Comparison of ENCODE assay signal across 1 cellular context in the genomic region with DNA sequence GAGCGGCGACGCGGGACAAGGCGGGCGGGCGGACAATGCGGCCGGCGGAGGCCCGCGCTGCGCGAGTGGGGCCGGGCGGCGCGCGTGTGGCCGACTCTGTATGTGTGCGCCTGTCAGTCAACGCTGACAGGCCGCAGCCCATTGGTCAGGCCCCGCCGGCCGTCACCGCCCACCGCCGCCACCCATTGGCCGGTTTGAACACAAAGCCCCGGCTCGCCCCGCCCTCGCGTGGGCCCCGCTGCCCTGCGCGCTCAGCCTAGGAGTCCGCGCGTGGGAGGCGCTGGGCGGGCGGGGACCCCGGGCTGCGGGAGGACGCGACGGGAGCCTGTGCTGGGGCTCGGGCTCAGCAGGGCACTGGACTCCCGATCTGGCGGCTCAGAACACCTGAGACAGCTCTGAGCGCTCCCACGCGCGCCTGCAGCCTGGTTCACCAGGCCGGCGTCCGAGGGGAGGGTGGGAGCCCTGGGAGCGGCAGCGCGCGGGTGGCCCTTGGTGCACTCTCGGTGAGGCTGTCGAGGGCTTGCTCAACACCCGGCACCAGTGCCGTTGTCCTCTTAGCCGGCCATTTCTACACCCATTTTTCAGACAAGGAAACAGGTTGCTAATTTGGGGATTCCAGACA.
TF ChIP-seq lines count a peak whose summit lies in the region.

A gene with protein sequence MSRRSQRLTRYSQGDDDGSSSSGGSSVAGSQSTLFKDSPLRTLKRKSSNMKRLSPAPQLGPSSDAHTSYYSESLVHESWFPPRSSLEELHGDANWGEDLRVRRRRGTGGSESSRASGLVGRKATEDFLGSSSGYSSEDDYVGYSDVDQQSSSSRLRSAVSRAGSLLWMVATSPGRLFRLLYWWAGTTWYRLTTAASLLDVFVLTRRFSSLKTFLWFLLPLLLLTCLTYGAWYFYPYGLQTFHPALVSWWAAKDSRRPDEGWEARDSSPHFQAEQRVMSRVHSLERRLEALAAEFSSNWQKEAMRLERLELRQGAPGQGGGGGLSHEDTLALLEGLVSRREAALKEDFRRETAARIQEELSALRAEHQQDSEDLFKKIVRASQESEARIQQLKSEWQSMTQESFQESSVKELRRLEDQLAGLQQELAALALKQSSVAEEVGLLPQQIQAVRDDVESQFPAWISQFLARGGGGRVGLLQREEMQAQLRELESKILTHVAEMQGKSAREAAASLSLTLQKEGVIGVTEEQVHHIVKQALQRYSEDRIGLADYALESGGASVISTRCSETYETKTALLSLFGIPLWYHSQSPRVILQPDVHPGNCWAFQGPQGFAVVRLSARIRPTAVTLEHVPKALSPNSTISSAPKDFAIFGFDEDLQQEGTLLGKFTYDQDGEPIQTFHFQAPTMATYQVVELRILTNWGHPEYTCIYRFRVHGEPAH (minus strand): TSS at position 88 of the 622 bp plus-strand sequence. CDS start 3,370 bp downstream, outside the sequence.

TF ChIP-seq in HEK293, 187 proteins besides CTCF, POLR2A, EP300 and RAD21 (continued from another document):
- TF ChIP-seq, protein P1, sequence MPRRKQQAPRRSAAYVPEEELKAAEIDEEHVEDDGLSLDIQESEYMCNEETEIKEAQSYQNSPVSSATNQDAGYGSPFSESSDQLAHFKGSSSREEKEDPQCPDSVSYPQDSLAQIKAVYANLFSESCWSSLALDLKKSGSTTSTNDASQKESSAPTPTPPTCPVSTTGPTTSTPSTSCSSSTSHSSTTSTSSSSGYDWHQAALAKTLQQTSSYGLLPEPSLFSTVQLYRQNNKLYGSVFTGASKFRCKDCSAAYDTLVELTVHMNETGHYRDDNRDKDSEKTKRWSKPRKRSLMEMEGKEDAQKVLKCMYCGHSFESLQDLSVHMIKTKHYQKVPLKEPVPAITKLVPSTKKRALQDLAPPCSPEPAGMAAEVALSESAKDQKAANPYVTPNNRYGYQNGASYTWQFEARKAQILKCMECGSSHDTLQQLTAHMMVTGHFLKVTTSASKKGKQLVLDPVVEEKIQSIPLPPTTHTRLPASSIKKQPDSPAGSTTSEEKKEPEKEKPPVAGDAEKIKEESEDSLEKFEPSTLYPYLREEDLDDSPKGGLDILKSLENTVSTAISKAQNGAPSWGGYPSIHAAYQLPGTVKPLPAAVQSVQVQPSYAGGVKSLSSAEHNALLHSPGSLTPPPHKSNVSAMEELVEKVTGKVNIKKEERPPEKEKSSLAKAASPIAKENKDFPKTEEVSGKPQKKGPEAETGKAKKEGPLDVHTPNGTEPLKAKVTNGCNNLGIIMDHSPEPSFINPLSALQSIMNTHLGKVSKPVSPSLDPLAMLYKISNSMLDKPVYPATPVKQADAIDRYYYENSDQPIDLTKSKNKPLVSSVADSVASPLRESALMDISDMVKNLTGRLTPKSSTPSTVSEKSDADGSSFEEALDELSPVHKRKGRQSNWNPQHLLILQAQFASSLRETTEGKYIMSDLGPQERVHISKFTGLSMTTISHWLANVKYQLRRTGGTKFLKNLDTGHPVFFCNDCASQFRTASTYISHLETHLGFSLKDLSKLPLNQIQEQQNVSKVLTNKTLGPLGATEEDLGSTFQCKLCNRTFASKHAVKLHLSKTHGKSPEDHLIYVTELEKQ (tag by site-specific recombination; IDR thresholded peaks at IDR 0.05; ENCODE audit: borderline replicate concordance) = 0 out of 2 replicates have a peak, but pooled peaks have one; percentile 28
- TF ChIP-seq SP7 (tag by site-specific recombination; IDR thresholded peaks at IDR 0.05) (peak; percentile 60), ZBTB8A (tag by site-specific recombination; IDR thresholded peaks at IDR 0.05) (peak; percentile 98), KLF8 (tag by site-specific recombination; IDR thresholded peaks at IDR 0.05) (peak; percentile 34; the same call in 1 of the 2 replicates), MZF1 (tag by site-specific recombination; IDR thresholded peaks at IDR 0.05; ENCODE audit: borderline replicate concordance) (no peak), ZNF747 (tag by site-specific recombination; IDR thresholded peaks at IDR 0.05) (no peak), ZNF777 (tag by site-specific recombination; IDR thresholded peaks at IDR 0.05; ENCODE audit: borderline replicate concordance) (no peak; the same call in 1 of the 2 replicates), ZBTB1 (tag by site-specific recombination; IDR thresholded peaks at IDR 0.05) (no peak), ZNF596 (tag by site-specific recombination; IDR thresholded peaks at IDR 0.05) (no peak), GLI2 (tag by site-specific recombination; IDR thresholded peaks at IDR 0.05; ENCODE audit: borderline replicate concordance, low read depth) (no peak), ZBTB48 (tag by site-specific recombination; IDR thresholded peaks at IDR 0.05) (no peak), ZNF561 (tag by site-specific recombination; IDR thresholded peaks at IDR 0.05; ENCODE audit: borderline replicate concordance) (no peak; the same call in 1 of the 2 replicates), ZNF274 (IDR thresholded peaks at IDR 0.05; ENCODE audit: low read length) (no peak), ZNF274 (tag by site-specific recombination; IDR thresholded peaks at IDR 0.05; ENCODE audit: borderline replicate concordance) (no peak), ZNF626 (tag by site-specific recombination; IDR thresholded peaks at IDR 0.05) (no peak), BCL11A (tag by site-specific recombination; IDR thresholded peaks at IDR 0.05; ENCODE audit: low read depth) (no peak), ZSCAN23 (tag by site-specific recombination; IDR thresholded peaks at IDR 0.05) (no peak), YY2 (tag by site-specific recombination; IDR thresholded peaks at IDR 0.05) (no peak), ZSCAN30 (tag by site-specific recombination; IDR thresholded peaks at IDR 0.05) (no peak), ZNF133 (tag by site-specific recombination; IDR thresholded peaks at IDR 0.05) (no peak), OSR2 (tag by site-specific recombination; IDR thresholded peaks at IDR 0.05) (0 out of 2 replicates have a peak, but pooled peaks have one; percentile 9), ZNF223 (tag by site-specific recombination; IDR thresholded peaks at IDR 0.05) (no peak), ZNF610 (tag by site-specific recombination; IDR thresholded peaks at IDR 0.05; ENCODE audit: borderline replicate concordance) (no peak), ZNF768 (tag by site-specific recombination; IDR thresholded peaks at IDR 0.05) (no peak), HOXD13 (CRISPR knock-in tag; IDR thresholded peaks at IDR 0.05; ENCODE audit: borderline replicate concordance) (no peak), ZNF785 (tag by site-specific recombination; IDR thresholded peaks at IDR 0.05) (peak; percentile 74; the same call in 1 of the 2 replicates), ZNF571 (tag by site-specific recombination; IDR thresholded peaks at IDR 0.05) (no peak), ZNF184 (tag by site-specific recombination; IDR thresholded peaks at IDR 0.05) (no peak), SCRT2 (tag by site-specific recombination; IDR thresholded peaks at IDR 0.05) (peak; percentile 83), ZNF549 (tag by site-specific recombination; IDR thresholded peaks at IDR 0.05) (no peak), MYNN (tag by site-specific recombination; IDR thresholded peaks at IDR 0.05; ENCODE audit: borderline replicate concordance) (no peak), ZNF670 (tag by site-specific recombination; IDR thresholded peaks at IDR 0.05; ENCODE audit: low read depth) (no peak), ZNF677 (tag by site-specific recombination; IDR thresholded peaks at IDR 0.05) (no peak), ZFHX2 (tag by site-specific recombination; conservative IDR thresholded peaks at IDR 0.05) (peak; percentile 97), ZNF138 (tag by site-specific recombination; IDR thresholded peaks at IDR 0.05; ENCODE audit: borderline replicate concordance) (no peak), ZNF629 (tag by site-specific recombination; IDR thresholded peaks at IDR 0.05) (no peak), ZNF558 (tag by site-specific recombination; IDR thresholded peaks at IDR 0.05) (no peak), KLF7 (tag by site-specific recombination; IDR thresholded peaks at IDR 0.05; ENCODE audit: borderline replicate concordance) (no peak)
- TF ChIP-seq, protein P2, sequence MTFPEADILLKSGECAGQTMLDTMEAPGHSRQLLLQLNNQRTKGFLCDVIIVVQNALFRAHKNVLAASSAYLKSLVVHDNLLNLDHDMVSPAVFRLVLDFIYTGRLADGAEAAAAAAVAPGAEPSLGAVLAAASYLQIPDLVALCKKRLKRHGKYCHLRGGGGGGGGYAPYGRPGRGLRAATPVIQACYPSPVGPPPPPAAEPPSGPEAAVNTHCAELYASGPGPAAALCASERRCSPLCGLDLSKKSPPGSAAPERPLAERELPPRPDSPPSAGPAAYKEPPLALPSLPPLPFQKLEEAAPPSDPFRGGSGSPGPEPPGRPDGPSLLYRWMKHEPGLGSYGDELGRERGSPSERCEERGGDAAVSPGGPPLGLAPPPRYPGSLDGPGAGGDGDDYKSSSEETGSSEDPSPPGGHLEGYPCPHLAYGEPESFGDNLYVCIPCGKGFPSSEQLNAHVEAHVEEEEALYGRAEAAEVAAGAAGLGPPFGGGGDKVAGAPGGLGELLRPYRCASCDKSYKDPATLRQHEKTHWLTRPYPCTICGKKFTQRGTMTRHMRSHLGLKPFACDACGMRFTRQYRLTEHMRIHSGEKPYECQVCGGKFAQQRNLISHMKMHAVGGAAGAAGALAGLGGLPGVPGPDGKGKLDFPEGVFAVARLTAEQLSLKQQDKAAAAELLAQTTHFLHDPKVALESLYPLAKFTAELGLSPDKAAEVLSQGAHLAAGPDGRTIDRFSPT (tag by site-specific recombination; IDR thresholded peaks at IDR 0.05) = no peak
- TF ChIP-seq, protein P3, sequence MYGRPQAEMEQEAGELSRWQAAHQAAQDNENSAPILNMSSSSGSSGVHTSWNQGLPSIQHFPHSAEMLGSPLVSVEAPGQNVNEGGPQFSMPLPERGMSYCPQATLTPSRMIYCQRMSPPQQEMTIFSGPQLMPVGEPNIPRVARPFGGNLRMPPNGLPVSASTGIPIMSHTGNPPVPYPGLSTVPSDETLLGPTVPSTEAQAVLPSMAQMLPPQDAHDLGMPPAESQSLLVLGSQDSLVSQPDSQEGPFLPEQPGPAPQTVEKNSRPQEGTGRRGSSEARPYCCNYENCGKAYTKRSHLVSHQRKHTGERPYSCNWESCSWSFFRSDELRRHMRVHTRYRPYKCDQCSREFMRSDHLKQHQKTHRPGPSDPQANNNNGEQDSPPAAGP (tag by site-specific recombination; IDR thresholded peaks at IDR 0.05) = 0 out of 2 replicates have a peak, but pooled peaks have one; percentile 44
- TF ChIP-seq, protein P4, sequence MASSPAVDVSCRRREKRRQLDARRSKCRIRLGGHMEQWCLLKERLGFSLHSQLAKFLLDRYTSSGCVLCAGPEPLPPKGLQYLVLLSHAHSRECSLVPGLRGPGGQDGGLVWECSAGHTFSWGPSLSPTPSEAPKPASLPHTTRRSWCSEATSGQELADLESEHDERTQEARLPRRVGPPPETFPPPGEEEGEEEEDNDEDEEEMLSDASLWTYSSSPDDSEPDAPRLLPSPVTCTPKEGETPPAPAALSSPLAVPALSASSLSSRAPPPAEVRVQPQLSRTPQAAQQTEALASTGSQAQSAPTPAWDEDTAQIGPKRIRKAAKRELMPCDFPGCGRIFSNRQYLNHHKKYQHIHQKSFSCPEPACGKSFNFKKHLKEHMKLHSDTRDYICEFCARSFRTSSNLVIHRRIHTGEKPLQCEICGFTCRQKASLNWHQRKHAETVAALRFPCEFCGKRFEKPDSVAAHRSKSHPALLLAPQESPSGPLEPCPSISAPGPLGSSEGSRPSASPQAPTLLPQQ (tag by site-specific recombination; IDR thresholded peaks at IDR 0.05) = peak; percentile 99
- TF ChIP-seq, protein P5, sequence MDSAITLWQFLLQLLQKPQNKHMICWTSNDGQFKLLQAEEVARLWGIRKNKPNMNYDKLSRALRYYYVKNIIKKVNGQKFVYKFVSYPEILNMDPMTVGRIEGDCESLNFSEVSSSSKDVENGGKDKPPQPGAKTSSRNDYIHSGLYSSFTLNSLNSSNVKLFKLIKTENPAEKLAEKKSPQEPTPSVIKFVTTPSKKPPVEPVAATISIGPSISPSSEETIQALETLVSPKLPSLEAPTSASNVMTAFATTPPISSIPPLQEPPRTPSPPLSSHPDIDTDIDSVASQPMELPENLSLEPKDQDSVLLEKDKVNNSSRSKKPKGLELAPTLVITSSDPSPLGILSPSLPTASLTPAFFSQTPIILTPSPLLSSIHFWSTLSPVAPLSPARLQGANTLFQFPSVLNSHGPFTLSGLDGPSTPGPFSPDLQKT (IDR thresholded peaks at IDR 0.05; ENCODE audit: borderline replicate concordance, low read depth, low read length) = no peak
